Comparison of ENCODE assay signal across 32 cellular contexts in genomic region chr3:42829083-42829627, GRCh38. TPM values are rescaled to one million over a fixed set of nuclear protein-coding genes. Genes with fewer than 3 reads are reported as not detected.
DNase-seq lines count a peak whose midpoint lies in the region; TF ChIP-seq lines count a peak whose summit lies in the region.
"Had no signal": no experiment of that assay in that cellular context is flagged by ENCODE, and none has a peak within 500 bp of the region (broad histone marks: within the 10 kb centered on the region; RNA-seq: fewer than 3 reads in every experiment).

No MANE protein-coding gene starts in this region.

- no peaks in the 10 kb centered on the region for H3K9me3 ChIP-seq in trophoblast cell (ENCODE audit: insufficient read depth, low read depth, low read length)
- H3K9me3 ChIP-seq: A549, ovary, right atrium auricular region, tibial artery had no signal

- no peak overlapping the region for H3K4me3 Mint-ChIP-seq in Calu3 (ENCODE audit: low read depth, unreplicated experiment)
- no peak overlapping the region for H3K4me3 Mint-ChIP-seq in endothelial cell (ENCODE audit: unreplicated experiment)
- H3K4me3 Mint-ChIP-seq: activated CD4-positive, alpha-beta T cell treated with anti-CD3 and anti-CD28 coated beads, Interleukin-2, amount 10 ng/mL, durations not matched to agents 7 days and 5 days; CD8-positive, alpha-beta memory T cell; natural killer cell treated with Interleukin-12 subunit alpha and Interleukin-12 subunit beta and Interleukin-15 and Interleukin-18, amount 100 ng/mL, for 72 hours had no signal

- H2AK5ac ChIP-seq in trophoblast cell (ENCODE audit: low read length), result no peak overlapping the region

- H3K27me3 Mint-ChIP-seq in Calu3 (ENCODE audit: unreplicated experiment), result no peaks in the 10 kb centered on the region
- H3K27me3 Mint-ChIP-seq in endothelial cell (ENCODE audit: unreplicated experiment), result peaks cover 2% of the 10 kb centered on the region

- no peaks in the 10 kb centered on the region for H3K79me2 ChIP-seq in trophoblast cell (ENCODE audit: control insufficient read depth, insufficient read depth, low read length, poor library complexity)

- no peak overlapping the region for H3K23ac ChIP-seq in trophoblast cell (ENCODE audit: low read length)

- H3K36me3 ChIP-seq in trophoblast cell (ENCODE audit: control insufficient read depth in 1 of 2, insufficient read depth in 2 of 2, low read length in 2 of 2), result no peaks in the 10 kb centered on the region
- H3K36me3 ChIP-seq: cardiac muscle cell, ovary, right atrium auricular region, tibial artery had no signal

- H4K91ac ChIP-seq in trophoblast cell (ENCODE audit: low read depth, low read length), result no peak overlapping the region

- H3K27ac ChIP-seq in trophoblast cell (ENCODE audit: low read depth, low read length), result no peak overlapping the region
- H3K27ac ChIP-seq: A549, cardiac muscle cell, ovary, right atrium auricular region, SK-N-MC, tibial artery had no signal

- H3K4me2 ChIP-seq in trophoblast cell (ENCODE audit: low read length), result no peak overlapping the region
- H3K4me2 ChIP-seq: A549 had no signal

- H2BK5ac ChIP-seq in trophoblast cell (ENCODE audit: low read depth, low read length, poor library complexity), result peak overlapping the region; percentile 6

- H2BK12ac ChIP-seq in trophoblast cell (ENCODE audit: low read length), result no peak overlapping the region

- H3K27ac Mint-ChIP-seq in Calu3 (ENCODE audit: unreplicated experiment), result no peak overlapping the region
- no peak overlapping the region for H3K27ac Mint-ChIP-seq in endothelial cell (ENCODE audit: unreplicated experiment)
- H3K27ac Mint-ChIP-seq: activated CD4-positive, alpha-beta T cell treated with anti-CD3 and anti-CD28 coated beads, Interleukin-2, amount 10 ng/mL, durations not matched to agents 7 days and 5 days; CD8-positive, alpha-beta memory T cell; natural killer cell treated with Interleukin-12 subunit alpha and Interleukin-12 subunit beta and Interleukin-15 and Interleukin-18, amount 100 ng/mL, for 72 hours had no signal

- H3K9me3 Mint-ChIP-seq in Calu3 (ENCODE audit: low read depth, unreplicated experiment), result no peaks in the 10 kb centered on the region
- no peaks in the 10 kb centered on the region for H3K9me3 Mint-ChIP-seq in endothelial cell (ENCODE audit: unreplicated experiment)
- H3K9me3 Mint-ChIP-seq: activated CD4-positive, alpha-beta T cell treated with anti-CD3 and anti-CD28 coated beads, Interleukin-2, amount 10 ng/mL, durations not matched to agents 7 days and 5 days; CD8-positive, alpha-beta memory T cell; natural killer cell treated with Interleukin-12 subunit alpha and Interleukin-12 subunit beta and Interleukin-15 and Interleukin-18, amount 100 ng/mL, for 72 hours had no signal

- H3K4me3 ChIP-seq in trophoblast cell (ENCODE audit: low read depth, low read length), result no peak overlapping the region
- H3K4me3 ChIP-seq: A549, cardiac muscle cell, GM12878, K562, ovary, right atrium auricular region, SK-N-MC, tibial artery had no signal

- TF ChIP-seq CTCF in Calu3 (IDR thresholded peaks at IDR 0.05; ENCODE audit: unreplicated experiment), result no peak
- no peak for TF ChIP-seq CTCF in endothelial cell (IDR thresholded peaks at IDR 0.05; ENCODE audit: unreplicated experiment)

- H3K4me1 Mint-ChIP-seq in Calu3 (ENCODE audit: low read depth, unreplicated experiment), result peaks cover 45% of the 10 kb centered on the region
- no peaks in the 10 kb centered on the region for H3K4me1 Mint-ChIP-seq in endothelial cell (ENCODE audit: unreplicated experiment)

- H3K27me3 ChIP-seq in trophoblast cell (ENCODE audit: insufficient read depth, low read length), result no peaks in the 10 kb centered on the region
- H3K27me3 ChIP-seq: cardiac muscle cell, ovary, right atrium auricular region, tibial artery had no signal

- BruUV-seq in Calu3 (replicated peaks; lab: Mats Ljungman, UMichigan), result no TSS peak

- no peak overlapping the region for H2AFZ ChIP-seq in trophoblast cell (ENCODE audit: insufficient read depth, low read length, poor library complexity)

- H4K8ac ChIP-seq in trophoblast cell (ENCODE audit: low read depth, low read length), result no peak overlapping the region

- H3K9ac ChIP-seq in trophoblast cell (ENCODE audit: low read length), result no peak overlapping the region

- H3K4me1 ChIP-seq in trophoblast cell (ENCODE audit: control insufficient read depth in 1 of 2, insufficient read depth in 2 of 2, low read length in 2 of 2), result peaks cover 6 to 11% of the 10 kb centered on the region in 2 experiments

- no peak overlapping the region for H2BK120ac ChIP-seq in trophoblast cell (ENCODE audit: insufficient read depth, low read length, poor library complexity)

- peak overlapping the region; percentile 48 for H3K14ac ChIP-seq in trophoblast cell (ENCODE audit: low read length)

- no peak overlapping the region for H3K18ac ChIP-seq in trophoblast cell (ENCODE audit: low read length)

- peaks cover 3% of the 10 kb centered on the region for H3K79me1 ChIP-seq in trophoblast cell (ENCODE audit: low read length)

- H3K4ac ChIP-seq in trophoblast cell (ENCODE audit: low read depth, low read length), result no peak overlapping the region

- no CpG with 5 or more reads among the region's 5 CpGs for WGBS in trophoblast cell (ENCODE audit: extremely low coverage, insufficient coverage, insufficient read length)

- intact Hi-C loops in Calu3 (cut with micrococcal nuclease; ENCODE audit: unreplicated experiment), result no loop called here

- CTCF ChIA-PET in Calu3 (lab: Charles Lee), result interaction anchor here (0.7 to 1.2 kb wide), 6 partner anchors 9 to 52 kb away, joined by 3 to 7 read pairs (median 4); partner anchors contain the start of gene CYP8B1

- H4K12ac ChIP-seq in trophoblast cell (ENCODE audit: low read depth, low read length), result no peak overlapping the region

- no peaks in the 10 kb centered on the region for H3K36me3 Mint-ChIP-seq in Calu3 (ENCODE audit: insufficient read depth, unreplicated experiment)
- no peaks in the 10 kb centered on the region for H3K36me3 Mint-ChIP-seq in endothelial cell (ENCODE audit: low read depth, unreplicated experiment)
- H3K36me3 Mint-ChIP-seq: natural killer cell treated with Interleukin-12 subunit alpha and Interleukin-12 subunit beta and Interleukin-15 and Interleukin-18, amount 100 ng/mL, for 72 hours had no signal

- DNase-seq in Calu3 (peak; percentile 18), SW480 (ENCODE audit: low spot score) (peak; percentile 96), islet precursor cell (peak; percentile 80), trophoblast cell (peak; percentile 89 to 95), NK-92 (lab: John Stamatoyannopoulos, UW; ENCODE audit: unreplicated experiment) (no peak), endothelial cell (ENCODE audit: low spot score) (no peak), ureter (ENCODE audit: low spot score) (no peak)
- DNase-seq in stimulated activated CD4-positive, alpha-beta T cell treated with anti-CD3 and anti-CD28 coated beads, Interleukin-4, amount 100 ng/mL, for 1 hour, result no peak
- DNase-seq: activated CD4-positive, alpha-beta T cell treated with anti-CD3 and anti-CD28 coated beads, Interleukin-2, amount 10 ng/mL, durations not matched to agents 7 days and 5 days; activated naive CD4-positive, alpha-beta T cell treated with Interleukin-2 at 50 U/mL for 16 hours; activated T-cell treated with anti-CD3 and anti-CD28 coated beads, Interleukin-2, amount 50 U/mL, for 48 hours; CD8-positive, alpha-beta memory T cell; DND-41; NCI-H1436; NCI-H510A treated with DMSO at 0.1 percent for 48 hours; NK-92 treated with Interleukin-12 subunit alpha and Interleukin-12 subunit beta, amount 100 ng/mL, for 24 hours; ovary; stimulated activated CD4-positive, alpha-beta T cell treated with anti-CD3 and anti-CD28 coated beads, Interleukin-12 subunit alpha, Interleukin-12 subunit beta, amount 100 ng/mL, for 4 hours; stimulated activated naive CD4-positive, alpha-beta T cell treated with Interleukin-2 at 50 U/mL for 16 hours; T-helper 2 cell; tibial artery had no signal

RNA-seq across cellular contexts. Expression of gene ACKR2, which starts 19.9 kb away (rescaled TPM):
- total RNA-seq in Calu3 (2022) (0.45 and 1.5 TPM in 2 replicates), endothelial cell (ENCODE audit: unreplicated experiment) (3.8 TPM), ureter (17.2 TPM)
- polyA plus RNA-seq in trophoblast cell (2013), result 44.4 and 51.3 TPM in 2 replicates
- total RNA-seq: HT-29, RPMI7951 had no signal
- polyA plus RNA-seq: CD8-positive, alpha-beta memory T cell had no signal

RNA-seq across cellular contexts. Expression of gene HIGD1A, which starts 24.9 kb away (rescaled TPM):
- total RNA-seq in Calu3 (2022) (88.1 and 90.4 TPM in 2 replicates), endothelial cell (ENCODE audit: unreplicated experiment) (60.7 TPM), ureter (182 TPM)
- 291 and 298 TPM in 2 replicates for polyA plus RNA-seq in trophoblast cell (2013)

RNA-seq across cellular contexts. Expression of gene CYP8B1, which starts 46.5 kb away (rescaled TPM):
- total RNA-seq in Calu3 (2022) (not detected in 2 replicates), endothelial cell (ENCODE audit: unreplicated experiment) (not detected), ureter (not detected)
- polyA plus RNA-seq in trophoblast cell (2013), result not detected in 2 replicates
- total RNA-seq: activated CD4-positive, alpha-beta T cell treated with anti-CD3 and anti-CD28 coated beads, Interleukin-2, amount 10 ng/mL, durations not matched to agents 7 days and 5 days; cardiac muscle cell; CD8-positive, alpha-beta memory T cell; dermis microvascular lymphatic vessel endothelial cell; H1; HT-29; right atrium auricular region; RPMI7951 had no signal
- polyA plus RNA-seq: A549; cardiac muscle cell; CD8-positive, alpha-beta memory T cell; GM12878; H1; K562; ovary had no signal

RNA-seq across cellular contexts. Expression of gene CCDC13, which starts 56.1 kb away (rescaled TPM):
- total RNA-seq in Calu3 (2022), result 0.66 and 0.68 TPM in 2 replicates
- polyA plus RNA-seq in trophoblast cell (2013), result 0.81 and 1.0 TPM in 2 replicates
- total RNA-seq in endothelial cell (ENCODE audit: unreplicated experiment), result 0.41 TPM
- 1.2 TPM for total RNA-seq in ureter
- total RNA-seq: H1, HT-29 had no signal

Comparison
In these comparisons a context has a peak if more than half of its experiments do, and no peak if none do; other contexts are left out.
1. DNase-seq: peak in Calu3 (single experiment), SW480 (single experiment), islet precursor cell (single experiment) and trophoblast cell (2 of 2); none in NK-92 (single experiment), endothelial cell (single experiment), stimulated activated CD4-positive, alpha-beta T cell treated with anti-CD3 and anti-CD28 coated beads, Interleukin-4, amount 100 ng/mL, for 1 hour (single experiment) and ureter (single experiment).